23 cellular contexts compared by ENCODE assay signal in genomic region chr21:29346771-29347170, GRCh38. TPM values are rescaled to one million over a fixed set of nuclear protein-coding genes. Genes with fewer than 3 reads are reported as not detected.
DNase-seq lines count a peak whose midpoint lies in the region; ATAC-seq and TF ChIP-seq lines count a peak whose summit lies in the region.
"Had no signal": no experiment of that assay in that cellular context is flagged by ENCODE, and none has a peak within 500 bp of the region (broad histone marks: within the 10 kb centered on the region; RNA-seq: fewer than 3 reads in every experiment).

No MANE protein-coding gene starts in this region.

- no peak overlapping the region for H2AFZ ChIP-seq in PC-9

- peaks cover 8% of the 10 kb centered on the region for H3K36me3 Mint-ChIP-seq in activated naive CD4-positive, alpha-beta T cell treated with anti-CD3 and anti-CD28 coated beads, Interleukin-2, amount 50 U/mL, for 24 hours
- peaks cover 13% of the 10 kb centered on the region for H3K36me3 Mint-ChIP-seq in activated naive CD4-positive, alpha-beta T cell treated with anti-CD3 and anti-CD28 coated beads for 36 hours (ENCODE audit: low read depth)
- H3K36me3 Mint-ChIP-seq in dendritic cell treated with granulocyte-macrophage colony-stimulating factor and Interleukin-4, amounts not matched to agents 40 ng/mL and 50 ng/mL, for 4 days (ENCODE audit: low read depth), result peaks cover 41% of the 10 kb centered on the region
- H3K36me3 Mint-ChIP-seq in stimulated activated effector memory CD8-positive, alpha-beta T cell treated with anti-CD3 and anti-CD28 coated beads, Interleukin-12 subunit alpha, Interleukin-12 subunit beta, amount 100 ng/mL, for 72 hours, result peaks cover 44% of the 10 kb centered on the region
- peaks cover 16% of the 10 kb centered on the region for H3K36me3 Mint-ChIP-seq in activated CD4-positive, alpha-beta T cell treated with anti-CD3 and anti-CD28 coated beads for 36 hours (ENCODE audit: low read depth)

- H3K4me1 ChIP-seq in PC-9 (replicated peaks; ENCODE audit: insufficient read depth), result 0 out of 2 replicates have a peak, but pooled peaks cover 5% of the 10 kb centered on the region
- peaks cover 26% of the 10 kb centered on the region for H3K4me1 ChIP-seq in vagina

- H3K27me3 ChIP-seq in PC-9 (ENCODE audit: insufficient read depth, low read depth) (no peaks in the 10 kb centered on the region), vagina (no peaks in the 10 kb centered on the region)
- H3K27me3 ChIP-seq: Peyer's patch, upper lobe of right lung had no signal

- peaks cover 34% of the 10 kb centered on the region for H3K4me1 Mint-ChIP-seq in activated naive CD4-positive, alpha-beta T cell treated with anti-CD3 and anti-CD28 coated beads, Interleukin-2, amount 50 U/mL, for 24 hours
- peaks cover 35% of the 10 kb centered on the region for H3K4me1 Mint-ChIP-seq in activated naive CD4-positive, alpha-beta T cell treated with anti-CD3 and anti-CD28 coated beads for 36 hours (ENCODE audit: low read depth)
- peaks cover 50% of the 10 kb centered on the region for H3K4me1 Mint-ChIP-seq in dendritic cell treated with granulocyte-macrophage colony-stimulating factor and Interleukin-4, amounts not matched to agents 40 ng/mL and 50 ng/mL, for 4 days (ENCODE audit: low read depth)
- H3K4me1 Mint-ChIP-seq in stimulated activated effector memory CD8-positive, alpha-beta T cell treated with anti-CD3 and anti-CD28 coated beads, Interleukin-12 subunit alpha, Interleukin-12 subunit beta, amount 100 ng/mL, for 72 hours, result peaks cover 45% of the 10 kb centered on the region
- H3K4me1 Mint-ChIP-seq in activated CD4-positive, alpha-beta T cell treated with anti-CD3 and anti-CD28 coated beads for 36 hours, result peaks cover 47% of the 10 kb centered on the region

- peaks cover 22% of the 10 kb centered on the region; the same call in 1 of the 2 replicates for H3F3A ChIP-seq in PC-9 (ENCODE audit: insufficient read depth, low read depth)

- H3K4me3 ChIP-seq in PC-9, result no peak overlapping the region
- H3K4me3 ChIP-seq in vagina, result no peak overlapping the region
- H3K4me3 ChIP-seq: lung, Peyer's patch, upper lobe of right lung had no signal

- H3K4me3 Mint-ChIP-seq in activated naive CD4-positive, alpha-beta T cell treated with anti-CD3 and anti-CD28 coated beads, Interleukin-2, amount 50 U/mL, for 24 hours, result no peak overlapping the region
- no peak overlapping the region for H3K4me3 Mint-ChIP-seq in activated naive CD4-positive, alpha-beta T cell treated with anti-CD3 and anti-CD28 coated beads for 36 hours
- H3K4me3 Mint-ChIP-seq in dendritic cell treated with granulocyte-macrophage colony-stimulating factor and Interleukin-4, amounts not matched to agents 40 ng/mL and 50 ng/mL, for 4 days, result no peak overlapping the region
- no peak overlapping the region for H3K4me3 Mint-ChIP-seq in stimulated activated effector memory CD8-positive, alpha-beta T cell treated with anti-CD3 and anti-CD28 coated beads, Interleukin-12 subunit alpha, Interleukin-12 subunit beta, amount 100 ng/mL, for 72 hours
- H3K4me3 Mint-ChIP-seq in activated CD4-positive, alpha-beta T cell treated with anti-CD3 and anti-CD28 coated beads for 36 hours, result no peak overlapping the region
- H3K4me3 Mint-ChIP-seq: activated CD8-positive, alpha-beta T cell treated with anti-CD3 and anti-CD28 coated beads, Interleukin-2, amount 10 ng/mL, durations not matched to agents 7 days and 5 days had no signal

- TF ChIP-seq CTCF in PC-9 (conservative IDR thresholded peaks at IDR 0.05) (no peak), vagina (IDR thresholded peaks at IDR 0.05) (no peak)

- intact Hi-C loops in activated naive CD4-positive, alpha-beta T cell treated with anti-CD3 and anti-CD28 coated beads for 36 hours (cut with micrococcal nuclease), result loop anchor here (5.0 kb wide), 1 partner anchor 269 kb away; no protein-coding TSS in a partner anchor
- intact Hi-C loops in PC-9 (cut with micrococcal nuclease; ENCODE audit: unreplicated experiment), result no loop called here
- intact Hi-C loops in dendritic cell treated with granulocyte-macrophage colony-stimulating factor and Interleukin-4, amounts not matched to agents 40 ng/mL and 50 ng/mL, for 4 days (cut with micrococcal nuclease), result loop anchor here (5.0 kb wide), 1 partner anchor 44 kb away; no protein-coding TSS in a partner anchor
- intact Hi-C loops in vagina (cut with DNase I), result no loop called here
- intact Hi-C loops in activated CD4-positive, alpha-beta T cell treated with anti-CD3 and anti-CD28 coated beads for 36 hours (cut with DNase I, micrococcal nuclease), result loop anchor here (5.0 kb wide), 3 partner anchors 114 to 274 kb away; partner anchors contain the start of gene CCT8 (in 1 of the 2)

- no peaks in the 10 kb centered on the region for H3K9me2 ChIP-seq in PC-9 (ENCODE audit: insufficient read depth)

- no peak for ATAC-seq in stimulated activated effector memory CD8-positive, alpha-beta T cell treated with anti-CD3 and anti-CD28 coated beads, Interleukin-12 subunit alpha, Interleukin-12 subunit beta, amount 100 ng/mL, for 72 hours
- ATAC-seq in activated CD4-positive, alpha-beta T cell treated with anti-CD3 and anti-CD28 coated beads for 36 hours, result no peak
- ATAC-seq in GM19463 (IDR thresholded peaks at IDR 0.05; ENCODE audit: unreplicated experiment), result no peak
- ATAC-seq: activated CD8-positive, alpha-beta T cell treated with anti-CD3 and anti-CD28 coated beads, Interleukin-2, amount 10 ng/mL, durations not matched to agents 7 days and 5 days had no signal

- H3K9me3 Mint-ChIP-seq in activated naive CD4-positive, alpha-beta T cell treated with anti-CD3 and anti-CD28 coated beads, Interleukin-2, amount 50 U/mL, for 24 hours, result no peaks in the 10 kb centered on the region
- H3K9me3 Mint-ChIP-seq in activated naive CD4-positive, alpha-beta T cell treated with anti-CD3 and anti-CD28 coated beads for 36 hours, result no peaks in the 10 kb centered on the region
- H3K9me3 Mint-ChIP-seq in dendritic cell treated with granulocyte-macrophage colony-stimulating factor and Interleukin-4, amounts not matched to agents 40 ng/mL and 50 ng/mL, for 4 days, result no peaks in the 10 kb centered on the region
- no peaks in the 10 kb centered on the region for H3K9me3 Mint-ChIP-seq in stimulated activated effector memory CD8-positive, alpha-beta T cell treated with anti-CD3 and anti-CD28 coated beads, Interleukin-12 subunit alpha, Interleukin-12 subunit beta, amount 100 ng/mL, for 72 hours
- H3K9me3 Mint-ChIP-seq in activated CD4-positive, alpha-beta T cell treated with anti-CD3 and anti-CD28 coated beads for 36 hours (ENCODE audit: low read depth), result no peaks in the 10 kb centered on the region

- H3K27me3 Mint-ChIP-seq in activated naive CD4-positive, alpha-beta T cell treated with anti-CD3 and anti-CD28 coated beads, Interleukin-2, amount 50 U/mL, for 24 hours, result no peaks in the 10 kb centered on the region
- H3K27me3 Mint-ChIP-seq in activated naive CD4-positive, alpha-beta T cell treated with anti-CD3 and anti-CD28 coated beads for 36 hours (ENCODE audit: low read depth), result no peaks in the 10 kb centered on the region
- no peaks in the 10 kb centered on the region for H3K27me3 Mint-ChIP-seq in dendritic cell treated with granulocyte-macrophage colony-stimulating factor and Interleukin-4, amounts not matched to agents 40 ng/mL and 50 ng/mL, for 4 days
- no peaks in the 10 kb centered on the region for H3K27me3 Mint-ChIP-seq in activated CD4-positive, alpha-beta T cell treated with anti-CD3 and anti-CD28 coated beads for 36 hours

- CTCF ChIA-PET in activated naive CD4-positive, alpha-beta T cell treated with anti-CD3 and anti-CD28 coated beads for 36 hours (lab: Charles Lee), result interaction anchor here (0.7 to 1.4 kb wide), 2 partner anchors 25 to 119 kb away, joined by 4 to 6 read pairs; no protein-coding TSS in a partner anchor
- CTCF ChIA-PET in PC-9 (lab: Charles Lee), result interaction anchor here (0.6 kb wide), 1 partner anchor 260 kb away, joined by 4 read pairs; no protein-coding TSS in a partner anchor
- CTCF ChIA-PET in activated CD4-positive, alpha-beta T cell treated with anti-CD3 and anti-CD28 coated beads for 36 hours (lab: Charles Lee), result interaction anchor here (1.1 to 1.3 kb wide), 2 partner anchors 13 to 25 kb away, joined by 4 to 5 read pairs; no protein-coding TSS in a partner anchor

- no TSS peak for BruUV-seq in PC-9 (replicated peaks; lab: Mats Ljungman, UMichigan)

- no peaks in the 10 kb centered on the region; the same call in 1 of the 2 replicates for H4K20me1 ChIP-seq in PC-9 (ENCODE audit: insufficient read depth)

- no peak for TF ChIP-seq POLR2A in vagina (IDR thresholded peaks at IDR 0.05)

- H3K36me3 ChIP-seq in PC-9 (ENCODE audit: low read depth) (peaks cover 8% of the 10 kb centered on the region), vagina (no peaks in the 10 kb centered on the region)

- H3K27ac ChIP-seq in PC-9 (0 out of 2 replicates have a peak overlapping the region, but pooled peaks have one; percentile 23), vagina (no peak overlapping the region)
- H3K27ac ChIP-seq: 22Rv1, upper lobe of right lung had no signal

- H3K9me3 ChIP-seq in PC-9 (ENCODE audit: insufficient read depth, low read depth) (no peaks in the 10 kb centered on the region), vagina (no peaks in the 10 kb centered on the region)
- H3K9me3 ChIP-seq: Peyer's patch, upper lobe of right lung had no signal

- POLR2A ChIA-PET in PC-9 (lab: Charles Lee; ENCODE audit: unreplicated experiment), result no interaction called here
- POLR2A ChIA-PET in activated CD4-positive, alpha-beta T cell treated with anti-CD3 and anti-CD28 coated beads for 36 hours (lab: Charles Lee), result interaction anchor here (0.7 kb wide), 1 partner anchor 9 kb away, joined by 6 read pairs; no protein-coding TSS in a partner anchor

- peak overlapping the region; percentile 43 for H3K27ac Mint-ChIP-seq in activated naive CD4-positive, alpha-beta T cell treated with anti-CD3 and anti-CD28 coated beads, Interleukin-2, amount 50 U/mL, for 24 hours
- H3K27ac Mint-ChIP-seq in activated naive CD4-positive, alpha-beta T cell treated with anti-CD3 and anti-CD28 coated beads for 36 hours, result no peak overlapping the region
- peak overlapping the region; percentile 73 for H3K27ac Mint-ChIP-seq in dendritic cell treated with granulocyte-macrophage colony-stimulating factor and Interleukin-4, amounts not matched to agents 40 ng/mL and 50 ng/mL, for 4 days
- peak overlapping the region; percentile 2 for H3K27ac Mint-ChIP-seq in stimulated activated effector memory CD8-positive, alpha-beta T cell treated with anti-CD3 and anti-CD28 coated beads, Interleukin-12 subunit alpha, Interleukin-12 subunit beta, amount 100 ng/mL, for 72 hours
- no peak overlapping the region for H3K27ac Mint-ChIP-seq in activated CD4-positive, alpha-beta T cell treated with anti-CD3 and anti-CD28 coated beads for 36 hours
- H3K27ac Mint-ChIP-seq: activated CD8-positive, alpha-beta T cell treated with anti-CD3 and anti-CD28 coated beads, Interleukin-2, amount 10 ng/mL, durations not matched to agents 7 days and 5 days had no signal

- no peak for DNase-seq in activated naive CD4-positive, alpha-beta T cell treated with anti-CD3 and anti-CD28 coated beads for 36 hours
- DNase-seq in PC-9 (no peak), vagina (ENCODE audit: extremely low spot score in 2 of 2) (no peak)
- no peak for DNase-seq in stimulated activated effector memory CD8-positive, alpha-beta T cell treated with anti-CD3 and anti-CD28 coated beads, Interleukin-12 subunit alpha, Interleukin-12 subunit beta, amount 100 ng/mL, for 72 hours (ENCODE audit: low spot score in 2 of 2)
- no peak for DNase-seq in activated CD4-positive, alpha-beta T cell treated with anti-CD3 and anti-CD28 coated beads for 36 hours
- DNase-seq: activated CD4-positive, alpha-beta T cell treated with anti-CD3 and anti-CD28 coated beads for 1 hour; activated CD8-positive, alpha-beta T cell treated with anti-CD3 and anti-CD28 coated beads, Interleukin-2, amount 10 ng/mL, durations not matched to agents 7 days and 5 days; activated T-cell treated with anti-CD3 and anti-CD28 coated beads for 4 hours; amygdala; caudate nucleus; COR-L47; kidney glomerular epithelial cell; NCI-H1436; NCI-H524; substantia nigra; T-helper 1 cell; upper lobe of right lung had no signal

- no peak overlapping the region for H3K4me2 ChIP-seq in PC-9

- H3K79me2 ChIP-seq in PC-9 (ENCODE audit: low read depth), result peaks cover 23% of the 10 kb centered on the region; the same call in 1 of the 2 replicates

RNA-seq across cellular contexts. Expression of gene BACH1, which starts 48.0 kb away (rescaled TPM):
- 10 to 100 TPM; 22.6 to 23.2 TPM for total RNA-seq in activated naive CD4-positive, alpha-beta T cell treated with anti-CD3 and anti-CD28 coated beads for 36 hours
- total RNA-seq in PC-9 (2021) (32.3 and 39.9 TPM in 2 replicates), vagina (33.1 TPM)
- total RNA-seq in activated CD4-positive, alpha-beta T cell treated with anti-CD3 and anti-CD28 coated beads for 36 hours, result 10 to 100 TPM; 24.1 to 27.0 TPM

Comparison
In these comparisons a context has a peak if more than half of its experiments do, and no peak if none do; other contexts are left out.
1. H3K27ac Mint-ChIP-seq: peak in activated naive CD4-positive, alpha-beta T cell treated with anti-CD3 and anti-CD28 coated beads, Interleukin-2, amount 50 U/mL, for 24 hours (single experiment), dendritic cell treated with granulocyte-macrophage colony-stimulating factor and Interleukin-4, amounts not matched to agents 40 ng/mL and 50 ng/mL, for 4 days (single experiment) and stimulated activated effector memory CD8-positive, alpha-beta T cell treated with anti-CD3 and anti-CD28 coated beads, Interleukin-12 subunit alpha, Interleukin-12 subunit beta, amount 100 ng/mL, for 72 hours (single experiment); none in activated naive CD4-positive, alpha-beta T cell treated with anti-CD3 and anti-CD28 coated beads for 36 hours (single experiment) and activated CD4-positive, alpha-beta T cell treated with anti-CD3 and anti-CD28 coated beads for 36 hours (single experiment).
2. intact Hi-C loops: an anchor here in activated naive CD4-positive, alpha-beta T cell treated with anti-CD3 and anti-CD28 coated beads for 36 hours (5.0 kb wide), dendritic cell treated with granulocyte-macrophage colony-stimulating factor and Interleukin-4, amounts not matched to agents 40 ng/mL and 50 ng/mL, for 4 days (5.0 kb wide) and activated CD4-positive, alpha-beta T cell treated with anti-CD3 and anti-CD28 coated beads for 36 hours (5.0 kb wide); none called in PC-9 and vagina.